In genomic region chr1:185404864-185405568, GRCh38 we compare ENCODE assay signal across 18 cellular contexts.
DNase-seq lines count a peak whose midpoint lies in the region; ATAC-seq, FAIRE-seq and TF ChIP-seq lines count a peak whose summit lies in the region.
"Had no signal": no experiment of that assay in that cellular context is flagged by ENCODE, and none has a peak within 500 bp of the region (broad histone marks: within the 10 kb centered on the region; RNA-seq: fewer than 3 reads in every experiment).

No MANE protein-coding gene starts in this region.

- H3K36me3 ChIP-seq in K562 (ENCODE audit: control insufficient read depth, insufficient read depth, low read length) = no peaks in the 10 kb centered on the region
- H3K36me3 ChIP-seq: neural progenitor cell, sigmoid colon, transverse colon had no signal

- H3K9ac ChIP-seq in K562 (ENCODE audit: insufficient read depth in 1 of 2, low read depth in 2 of 2, low read length in 2 of 2) = no peak overlapping the region
- H3K9ac ChIP-seq: neural progenitor cell had no signal

- no peaks in the 10 kb centered on the region for H3K9me3 ChIP-seq in right cardiac atrium (ENCODE audit: control insufficient read depth, low read length)
- H3K9me3 ChIP-seq in K562 (replicated peaks; ENCODE audit: control insufficient read depth, insufficient read depth, low read depth, low read length) = 0 out of 2 replicates have a peak, but pooled peaks cover 2% of the 10 kb centered on the region
- H3K9me3 ChIP-seq: sigmoid colon, transverse colon had no signal

- intact Hi-C loops in right cardiac atrium (cut with DNase I) = no loop called here
- intact Hi-C loops in left cardiac atrium (cut with DNase I) = no loop called here
- intact Hi-C loops in K562 (cut with micrococcal nuclease) = no loop called here
- intact Hi-C loops in left colon (cut with DNase I, micrococcal nuclease) = no loop called here

- TF ChIP-seq EP300 in K562 (IDR thresholded peaks at IDR 0.05; ENCODE audit: low read length) = no peak

- H3K79me2 ChIP-seq in K562 (ENCODE audit: control insufficient read depth, insufficient read depth, low read length) = no peaks in the 10 kb centered on the region

- no peaks in the 10 kb centered on the region for H3K27me3 ChIP-seq in right cardiac atrium (ENCODE audit: control insufficient read depth, insufficient read depth)
- H3K27me3 ChIP-seq in K562 (ENCODE audit: control insufficient read depth in 2 of 2, insufficient read depth in 2 of 2, low read length in 2 of 2) = no peaks in the 10 kb centered on the region
- H3K27me3 ChIP-seq: neural progenitor cell, sigmoid colon, transverse colon had no signal

- ATAC-seq in right cardiac atrium (no peak), left cardiac atrium (no peak), K562 (peak; percentile 39; the same call in 2 of the 3 replicates), left colon (peak; percentile 72), GM18505 (IDR thresholded peaks at IDR 0.05; ENCODE audit: unreplicated experiment) (no peak), HG03139 (IDR thresholded peaks at IDR 0.05; ENCODE audit: unreplicated experiment) (no peak)
- ATAC-seq: activated T-cell treated with anti-CD3 and anti-CD28 coated beads, Interleukin-2, amount 50 U/mL, for 72 hours had no signal

- in situ Hi-C loops in K562 (cut with MboI) (no loop called here), GM13976 (cut with MboI; ENCODE audit: low sequenced_read_pairs, unreplicated experiment) (no loop called here)

- no peaks in the 10 kb centered on the region for H3K9me1 ChIP-seq in K562 (ENCODE audit: control insufficient read depth, insufficient read depth, low read length)

- POLR2A ChIA-PET in K562 (lab: Yijun Ruan, JAX) = no interaction called here

- peak overlapping the region; percentile 40 for H3K4me3 ChIP-seq in right cardiac atrium (ENCODE audit: low read length)
- H3K4me3 ChIP-seq in K562 = no peak overlapping the region
- H3K4me3 ChIP-seq: neural progenitor cell had no signal

- H2AFZ ChIP-seq in K562 (ENCODE audit: low read depth, low read length) = peak overlapping the region; percentile 70
- H2AFZ ChIP-seq: neural progenitor cell had no signal

- WGBS in right cardiac atrium = 77% methylated on average over 7 of the region's 7 CpGs
- 22% methylated on average over 7 of the region's 7 CpGs for WGBS in K562 (ENCODE audit: insufficient coverage, low coverage, missing lambda C conversion rate)

- FAIRE-seq in K562 (lab: Jason Lieb, UNC) = no peak

- H3K4me1 ChIP-seq in right cardiac atrium (ENCODE audit: control insufficient read depth, insufficient read depth, low read length) (no peaks in the 10 kb centered on the region), K562 (replicated peaks in 1 of 2; ENCODE audit: control insufficient read depth in 2 of 2, insufficient read depth in 2 of 2, low read length in 2 of 2) (peaks cover 6 to 8% of the 10 kb centered on the region in 2 experiments; a peak in 2 of 5 replicates)

- peak overlapping the region; percentile 44; the same call in 1 of the 2 replicates for H3K4me2 ChIP-seq in K562 (ENCODE audit: insufficient read depth, low read length)
- H3K4me2 ChIP-seq: neural progenitor cell had no signal

- TF ChIP-seq RAD21 in K562 (CRISPR knock-in tag; conservative IDR thresholded peaks at IDR 0.05 in 1 of 2, IDR thresholded peaks at IDR 0.05 in 1 of 2) = no peak

- TF ChIP-seq POLR2A in K562 (conservative IDR thresholded peaks at IDR 0.05) = no peak
- TF ChIP-seq POLR2A in GM18505 (IDR thresholded peaks at IDR 0.05; ENCODE audit: borderline replicate concordance, extremely low read depth, insufficient read depth, insufficient read length) = no peak

- H4K20me1 ChIP-seq in K562 (replicated peaks; ENCODE audit: control insufficient read depth, insufficient read depth, low read length) = no peaks in the 10 kb centered on the region

- BruUV-seq in K562 (replicated peaks; lab: Mats Ljungman, UMichigan) = no TSS peak

- H3K27ac ChIP-seq in right cardiac atrium (ENCODE audit: low read length) (no peak overlapping the region), K562 (ENCODE audit: extremely low read depth, low read depth, low read length) (no peak overlapping the region)
- H3K27ac ChIP-seq: neural progenitor cell, sigmoid colon had no signal

- DNase-seq in right cardiac atrium (no peak), left cardiac atrium (no peak), K562 (ENCODE audit: extremely low read depth in 1 of 4, low spot score in 3 of 4) (no peak), left colon (no peak), nucleus accumbens (lab: John Stamatoyannopoulos, UW) (no peak), GM13976 (ENCODE audit: low spot score) (no peak)
- DNase-seq: activated CD4-positive, alpha-beta T cell treated with anti-CD3 and anti-CD28 coated beads, Interleukin-2, amount 50 U/mL, for 1 hour; activated T-cell treated with anti-CD3 and anti-CD28 coated beads, Interleukin-2, amount 50 U/mL, for 72 hours; cortex of kidney; GDM1; KBM-7; NCI-H1694; sigmoid colon; stimulated activated CD4-positive, alpha-beta T cell treated with anti-CD3 and anti-CD28 coated beads, Interleukin-4, amount 100 ng/mL, for 4 hours; transverse colon had no signal

- CTCF ChIA-PET in K562 (lab: Yijun Ruan, JAX; ENCODE audit: low intra/inter-chr PET ratio) = no interaction called here

- TF ChIP-seq CTCF in K562 (IDR thresholded peaks at IDR 0.05 in 2 of 3, conservative IDR thresholded peaks at IDR 0.05 in 1 of 3; ENCODE audit: insufficient read depth in 2 of 3, low read depth in 1 of 3, low read length in 3 of 3) = no peak
- no peak for TF ChIP-seq CTCF in GM13976 (IDR thresholded peaks at IDR 0.05; ENCODE audit: borderline replicate concordance, control extremely low read depth, extremely low read depth, insufficient read depth, missing control alignments)

TF ChIP-seq in K562, 482 proteins besides CTCF, POLR2A, EP300 and RAD21:
- no peak for TF ChIP-seq ZNF175 (CRISPR knock-in tag; IDR thresholded peaks at IDR 0.05; ENCODE audit: low read depth)
- TF ChIP-seq ZNF57 (CRISPR knock-in tag; IDR thresholded peaks at IDR 0.05) = no peak
- no peak for TF ChIP-seq ZFP30 (CRISPR knock-in tag; IDR thresholded peaks at IDR 0.05; ENCODE audit: borderline replicate concordance)
- TF ChIP-seq GABPA (tag; conservative IDR thresholded peaks at IDR 0.05; ENCODE audit: low read depth) = no peak
- peak; percentile 62; the same call in 1 of the 2 replicates for TF ChIP-seq CEBPB (tag; IDR thresholded peaks at IDR 0.05)
- no peak for TF ChIP-seq SRSF1 (IDR thresholded peaks at IDR 0.05; ENCODE audit: low read depth, low read length)

Comparison
In these comparisons a context has a peak if more than half of its experiments do, and no peak if none do; other contexts are left out.
1. ATAC-seq: peak in K562 (single experiment) and left colon (single experiment); none in right cardiac atrium (0 of 2), left cardiac atrium (0 of 2), GM18505 (single experiment) and HG03139 (single experiment).